In genomic region chr5:145681686-145682085, GRCh38 we compare ENCODE assay signal across 1 cellular context.
TF ChIP-seq lines count a peak whose summit lies in the region.

No MANE protein-coding gene starts in this region.

TF ChIP-seq in HepG2, 621 proteins besides CTCF, POLR2A, EP300 and RAD21 (continued from another document and continues in another):
- TF ChIP-seq TEF (CRISPR knock-in tag; IDR thresholded peaks at IDR 0.05) (no peak), ZIK1 (CRISPR knock-in tag; IDR thresholded peaks at IDR 0.05; ENCODE audit: borderline replicate concordance, low read depth) (no peak), GFI1 (CRISPR knock-in tag; IDR thresholded peaks at IDR 0.05; ENCODE audit: borderline replicate concordance) (0 out of 2 replicates have a peak, but pooled peaks have one; percentile 17), U2AF2 (IDR thresholded peaks at IDR 0.05; ENCODE audit: low read depth, low read length) (no peak), PHF8 (CRISPR knock-in tag; IDR thresholded peaks at IDR 0.05) (no peak), ZNF773 (CRISPR knock-in tag; IDR thresholded peaks at IDR 0.05; ENCODE audit: borderline replicate concordance) (no peak), THRA (CRISPR knock-in tag; IDR thresholded peaks at IDR 0.05; ENCODE audit: borderline replicate concordance) (peak; percentile 14; the same call in 1 of the 2 replicates), CCAR2 (optimal IDR thresholded peaks at IDR 0.05; ENCODE audit: low read depth, low read length) (no peak), ZNF674 (CRISPR knock-in tag; IDR thresholded peaks at IDR 0.05; ENCODE audit: low read depth) (no peak), ZNF282 (IDR thresholded peaks at IDR 0.05; ENCODE audit: partially characterized antibody) (no peak), RCOR2 (CRISPR knock-in tag; IDR thresholded peaks at IDR 0.05) (no peak), XRCC5 (optimal IDR thresholded peaks at IDR 0.05; ENCODE audit: low read length) (no peak), TCF12 (IDR thresholded peaks at IDR 0.05) (no peak), TCF12 (CRISPR knock-in tag; IDR thresholded peaks at IDR 0.05) (no peak), GRHL1 (CRISPR knock-in tag; conservative IDR thresholded peaks at IDR 0.05) (no peak), CBX5 (CRISPR knock-in tag; IDR thresholded peaks at IDR 0.05; ENCODE audit: borderline replicate concordance) (no peak), GMEB1 (CRISPR knock-in tag; IDR thresholded peaks at IDR 0.05; ENCODE audit: borderline replicate concordance) (no peak), SMAD3 (CRISPR knock-in tag; IDR thresholded peaks at IDR 0.05) (peak; percentile 63; the same call in 1 of the 2 replicates), THAP8 (CRISPR knock-in tag; IDR thresholded peaks at IDR 0.05; ENCODE audit: borderline replicate concordance) (no peak), ZNF180 (CRISPR knock-in tag; IDR thresholded peaks at IDR 0.05; ENCODE audit: borderline replicate concordance, low read depth) (no peak), CHD2 (IDR thresholded peaks at IDR 0.05; ENCODE audit: low read depth, low read length) (no peak), HBP1 (CRISPR knock-in tag; IDR thresholded peaks at IDR 0.05; ENCODE audit: low read depth) (no peak), MLLT10 (CRISPR knock-in tag; IDR thresholded peaks at IDR 0.05) (no peak), BCLAF1 (IDR thresholded peaks at IDR 0.05) (no peak), ATF3 (CRISPR knock-in tag; IDR thresholded peaks at IDR 0.05) (peak; percentile 89), NFKB2 (CRISPR knock-in tag; IDR thresholded peaks at IDR 0.05; ENCODE audit: borderline replicate concordance) (no peak), NR2F6 (IDR thresholded peaks at IDR 0.05) (no peak), NR2F6 (CRISPR knock-in tag; IDR thresholded peaks at IDR 0.05) (0 out of 2 replicates have a peak, but pooled peaks have one; percentile 38), SP5 (CRISPR knock-in tag; IDR thresholded peaks at IDR 0.05; ENCODE audit: borderline replicate concordance, low read depth) (no peak), ZBTB7A (CRISPR knock-in tag; IDR thresholded peaks at IDR 0.05) (no peak), ZNF619 (CRISPR knock-in tag; IDR thresholded peaks at IDR 0.05) (no peak), ZNF616 (CRISPR knock-in tag; IDR thresholded peaks at IDR 0.05; ENCODE audit: low read depth) (no peak), DMTF1 (CRISPR knock-in tag; IDR thresholded peaks at IDR 0.05) (no peak), DBP (CRISPR knock-in tag; IDR thresholded peaks at IDR 0.05; ENCODE audit: not compliant biosample characterization) (no peak), ZNF350 (CRISPR knock-in tag; IDR thresholded peaks at IDR 0.05; ENCODE audit: borderline replicate concordance, low read depth) (no peak), ZBTB33 (CRISPR knock-in tag; IDR thresholded peaks at IDR 0.05) (no peak), KLF9 (CRISPR knock-in tag; IDR thresholded peaks at IDR 0.05; ENCODE audit: low read depth) (no peak), ZNF260 (CRISPR knock-in tag; IDR thresholded peaks at IDR 0.05; ENCODE audit: borderline replicate concordance, low read depth) (no peak), ATF1 (CRISPR knock-in tag; IDR thresholded peaks at IDR 0.05) (no peak), TSC22D2 (CRISPR knock-in tag; IDR thresholded peaks at IDR 0.05; ENCODE audit: borderline replicate concordance) (no peak), NFE2L1 (CRISPR knock-in tag; IDR thresholded peaks at IDR 0.05; ENCODE audit: borderline replicate concordance) (no peak), REST (IDR thresholded peaks at IDR 0.05; ENCODE audit: borderline replicate concordance in 1 of 2, low read depth in 1 of 2, low read length in 2 of 2) (no peak)
